ENCODE assay signal across 20 cellular contexts in the genomic region with DNA sequence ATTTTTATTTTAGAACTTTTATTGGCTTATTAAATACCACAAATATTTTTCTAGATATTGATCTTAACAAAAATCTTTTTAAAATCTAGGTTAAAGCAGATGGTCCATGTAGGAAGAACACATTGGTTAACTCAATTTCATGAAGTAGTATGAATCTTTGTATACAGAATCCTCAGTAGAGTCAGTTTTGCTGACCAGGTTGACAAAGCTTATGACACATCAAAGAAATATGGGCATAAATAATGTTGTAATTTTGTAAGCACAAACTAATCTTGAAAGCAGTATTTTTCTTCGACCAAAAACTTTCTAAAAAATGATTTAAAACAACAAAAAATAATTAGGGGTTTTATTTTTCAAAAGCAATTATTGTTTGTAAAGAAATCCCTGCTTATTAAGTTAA.
"Had no signal": no experiment of that assay in that cellular context is flagged by ENCODE, and none has a peak within 500 bp of the region (broad histone marks: within the 10 kb centered on the region; RNA-seq: fewer than 3 reads in every experiment).

No MANE protein-coding gene starts in this region.

- H3K4me1 ChIP-seq: SJCRH30 had no signal

- H3K27ac ChIP-seq: SJCRH30 had no signal

- H3K27me3 ChIP-seq: SJCRH30 had no signal

- H3K36me3 ChIP-seq: SJCRH30 had no signal

- H3K4me3 ChIP-seq: SJCRH30 had no signal

- H3K9me3 ChIP-seq: SJCRH30 had no signal

- DNase-seq: KBM-7, MV-4-11, NCI-H1048, NCI-H1105, NCI-H1417, NCI-H1436 treated with DMSO at 0.1 percent for 48 hours, NCI-H1694, NCI-H187 treated with DMSO at 0.1 percent for 48 hours, NCI-H2029 treated with DMSO at 0.1 percent for 48 hours, NCI-H2227 treated with DMSO at 0.1 percent for 48 hours, NCI-H446, NCI-H510A, NCI-H524 treated with DMSO at 0.1 percent for 48 hours, NCI-H69, NCI-H774, SHP77 treated with DMSO at 0.1 percent for 48 hours, SJCRH30 had no signal

- ATAC-seq: Panc1, Right ventricle myocardium inferior, SK-N-SH treated with all-trans-retinoic acid at 6 μM for 48 hours had no signal
